Comparison of ENCODE assay signal across 20 cellular contexts in genomic region chr13:54184576-54184975, GRCh38.
"Had no signal": no experiment of that assay in that cellular context is flagged by ENCODE, and none has a peak within 500 bp of the region (broad histone marks: within the 10 kb centered on the region; RNA-seq: fewer than 3 reads in every experiment).

No MANE protein-coding gene starts in this region.

- H3K4me2 ChIP-seq: hepatocyte had no signal

- H3K27me3 ChIP-seq: colonic mucosa, hepatocyte, right atrium auricular region, sigmoid colon, stomach, transverse colon had no signal

- H3K27ac Mint-ChIP-seq: natural killer cell had no signal

- ATAC-seq: mucosa of descending colon, natural killer cell had no signal

- DNase-seq: colonic mucosa; dermis blood vessel endothelial cell; erythroblast; foreskin melanocyte; head of caudate nucleus; kidney glomerular epithelial cell; mucosa of descending colon; natural killer cell; sigmoid colon; stimulated activated CD4-positive, alpha-beta T cell treated with anti-CD3 and anti-CD28 coated beads, Interleukin-2, amount 100 ng/mL, for 24 hours; stimulated activated CD4-positive, alpha-beta T cell treated with anti-CD3 and anti-CD28 coated beads, Interleukin-4, amount 100 ng/mL, for 4 hours; stimulated activated naive CD4-positive, alpha-beta T cell; stomach; substantia nigra; transverse colon had no signal

- H3K27ac ChIP-seq: colonic mucosa, hepatocyte, right atrium auricular region, sigmoid colon, skin epidermis, stomach, thoracic aorta, transverse colon had no signal

- H3K4me1 Mint-ChIP-seq: natural killer cell, neural crest cell had no signal

- H3K4me3 Mint-ChIP-seq: natural killer cell, neural crest cell had no signal

- H3K9me3 ChIP-seq: colonic mucosa, right atrium auricular region, sigmoid colon, stomach, thoracic aorta had no signal

- H3K4me3 ChIP-seq: colonic mucosa, hepatocyte, mucosa of descending colon, right atrium auricular region, sigmoid colon, skin epidermis, stomach, thoracic aorta, transverse colon had no signal

- H3K4me1 ChIP-seq: colonic mucosa, right atrium auricular region, sigmoid colon, stomach, transverse colon had no signal

- H2AFZ ChIP-seq: hepatocyte had no signal

- H3K36me3 ChIP-seq: colonic mucosa, right atrium auricular region, sigmoid colon, stomach, thoracic aorta, transverse colon had no signal

- H3K79me2 ChIP-seq: hepatocyte had no signal

- H3K9me3 Mint-ChIP-seq: neural crest cell had no signal
